Comparison of ENCODE assay signal across 14 cellular contexts in the genomic region with DNA sequence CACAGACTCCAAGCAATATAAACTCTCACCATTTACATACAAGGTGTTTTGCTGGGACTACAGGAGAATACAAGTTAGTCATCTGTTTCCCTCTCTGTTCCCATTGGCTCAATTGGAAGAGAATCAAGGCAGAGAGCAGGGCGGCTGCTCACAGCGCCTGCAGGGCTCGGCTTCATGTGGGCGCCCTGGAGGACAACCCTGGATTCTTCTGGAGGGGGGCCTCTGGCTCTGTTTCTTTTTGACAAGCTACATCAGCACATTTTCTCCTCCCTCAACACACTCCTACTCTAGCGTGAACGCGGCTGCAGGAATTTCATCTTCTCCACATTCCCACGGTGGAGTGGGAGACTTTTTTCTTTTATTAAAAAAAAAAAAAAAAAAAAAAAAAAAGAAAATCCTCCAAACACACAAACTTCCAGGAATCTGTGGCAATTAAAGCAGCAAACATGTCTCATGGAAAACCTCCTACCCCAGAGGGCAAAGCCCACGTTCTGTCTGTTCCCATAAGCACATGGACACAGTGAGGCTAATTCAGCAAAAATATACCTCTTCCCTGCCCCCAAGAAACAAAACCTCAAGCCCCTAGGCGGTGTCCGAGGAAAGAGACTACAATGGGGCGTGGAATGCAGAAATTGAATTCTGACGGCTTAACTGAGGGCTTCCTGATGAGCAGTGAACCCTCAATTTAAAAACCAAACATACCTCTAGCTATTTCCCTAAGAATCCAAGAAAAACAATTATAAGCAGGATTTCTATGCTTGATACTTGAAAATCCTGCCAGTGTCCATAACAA. TPM values are rescaled to one million over a fixed set of nuclear protein-coding genes. Genes with fewer than 3 reads are reported as not detected.
DNase-seq lines count a peak whose midpoint lies in the region; ATAC-seq, FAIRE-seq and TF ChIP-seq lines count a peak whose summit lies in the region.
"Had no signal": no experiment of that assay in that cellular context is flagged by ENCODE, and none has a peak within 500 bp of the region (broad histone marks: within the 10 kb centered on the region; RNA-seq: fewer than 3 reads in every experiment).

No MANE protein-coding gene starts in this region.

- no peak for FAIRE-seq in frontal cortex (lab: Jason Lieb, UNC)

- no peaks in the 10 kb centered on the region for H3K36me3 ChIP-seq in SK-N-MC (ENCODE audit: insufficient read depth, low read length)

- no peaks in the 10 kb centered on the region for H3K27me3 Mint-ChIP-seq in neural crest cell (ENCODE audit: low read depth)

- no peak overlapping the region for H3K27ac Mint-ChIP-seq in neural crest cell (ENCODE audit: unreplicated experiment)
- H3K27ac Mint-ChIP-seq: activated CD4-positive, alpha-beta T cell treated with anti-CD3 and anti-CD28 coated beads, Interleukin-2, amount 10 ng/mL, durations not matched to agents 24 days and 14 days had no signal

- no peaks in the 10 kb centered on the region for H3K9me3 ChIP-seq in SK-N-MC (ENCODE audit: low read depth, low read length)

- peak overlapping the region; percentile 54; the same call in 1 of the 2 replicates for H3K27ac ChIP-seq in SK-N-MC

- ATAC-seq in SK-N-SH treated with all-trans-retinoic acid at 6 μM for 48 hours (no peak), HG02798 (IDR thresholded peaks at IDR 0.05; ENCODE audit: poor library complexity, unreplicated experiment) (no peak)

- H3K4me3 Mint-ChIP-seq in neural crest cell, result peak overlapping the region; percentile 56
- H3K4me3 Mint-ChIP-seq: activated CD4-positive, alpha-beta T cell treated with anti-CD3 and anti-CD28 coated beads, Interleukin-2, amount 10 ng/mL, durations not matched to agents 24 days and 14 days had no signal

- H3K4me3 ChIP-seq in AG10803 (ENCODE audit: low read length) (no peak overlapping the region), SK-N-MC (peak overlapping the region; percentile 56), fibroblast of the aortic adventitia (ENCODE audit: low read depth, low read length) (no peak overlapping the region)

- H3K36me3 Mint-ChIP-seq in neural crest cell (ENCODE audit: low read depth), result peaks cover 3% of the 10 kb centered on the region

- DNase-seq in AG10803 (ENCODE audit: low read depth) (peak; percentile 20), SK-N-MC (ENCODE audit: low read depth, low spot score) (peak; percentile 30), fibroblast of the aortic adventitia (ENCODE audit: low read depth) (peak; percentile 31), neural crest cell (ENCODE audit: low read depth, low spot score) (no peak), frontal cortex (ENCODE audit: low spot score in 2 of 2) (no peak), NCI-H748 (lab: John Stamatoyannopoulos, UW; ENCODE audit: unreplicated experiment) (no peak)
- DNase-seq: activated CD4-positive, alpha-beta T cell treated with anti-CD3 and anti-CD28 coated beads, Interleukin-2, amount 10 ng/mL, durations not matched to agents 24 days and 14 days; activated naive CD4-positive, alpha-beta T cell; cortex of kidney; hippocampal formation; NCI-H1436; stimulated activated CD4-positive, alpha-beta T cell treated with anti-CD3 and anti-CD28 coated beads, Interleukin-2, amount 100 ng/mL, for 48 hours had no signal

- peaks cover 39% of the 10 kb centered on the region for H3K4me1 Mint-ChIP-seq in neural crest cell

- no peaks in the 10 kb centered on the region for H3K9me3 Mint-ChIP-seq in neural crest cell
- H3K9me3 Mint-ChIP-seq: activated CD4-positive, alpha-beta T cell treated with anti-CD3 and anti-CD28 coated beads, Interleukin-2, amount 10 ng/mL, durations not matched to agents 24 days and 14 days had no signal

- no peak overlapping the region for H3K9ac ChIP-seq in SK-N-MC (ENCODE audit: insufficient read length)

- TF ChIP-seq CTCF in AG10803 (conservative IDR thresholded peaks at IDR 0.05; ENCODE audit: low read length) (no peak), fibroblast of the aortic adventitia (IDR thresholded peaks at IDR 0.05; ENCODE audit: insufficient read depth, low read length) (no peak), neural crest cell (conservative IDR thresholded peaks at IDR 0.05) (no peak)

TF ChIP-seq in SK-N-SH treated with all-trans-retinoic acid at 6 μM for 48 hours, 23 proteins besides CTCF, POLR2A, EP300 and RAD21:
- no peak for TF ChIP-seq CSDC2 (CRISPR knock-in tag; IDR thresholded peaks at IDR 0.05)
- TF ChIP-seq RARB (CRISPR knock-in tag; IDR thresholded peaks at IDR 0.05), result no peak

RNA-seq across cellular contexts. Expression of a gene that starts 50.6 kb away (rescaled TPM):
- total RNA-seq in fibroblast of the aortic adventitia (ENCODE audit: low replicate concordance) (0.54 and 2.5 TPM in 2 replicates), neural crest cell (28.0 and 28.3 TPM in 2 replicates), frontal cortex (9.4 TPM)

Comparison
In these comparisons a context has a peak if more than half of its experiments do, and no peak if none do; other contexts are left out.
1. DNase-seq: peak in AG10803 (single experiment), SK-N-MC (single experiment) and fibroblast of the aortic adventitia (single experiment); none in neural crest cell (single experiment), frontal cortex (0 of 2) and NCI-H748 (single experiment).